In genomic region chrX:132483951-132484350, GRCh38 we compare ENCODE assay signal across 1 cellular context.
TF ChIP-seq lines count a peak whose summit lies in the region.

No MANE protein-coding gene starts in this region.

TF ChIP-seq in GM23338, 12 proteins besides CTCF, POLR2A, EP300 and RAD21 (continued from another document):
- TF ChIP-seq REST (IDR thresholded peaks at IDR 0.05; ENCODE audit: unreplicated experiment) (no peak), ZNF331 (CRISPR knock-in tag; IDR thresholded peaks at IDR 0.05; ENCODE audit: low read depth) (no peak), ZNF114 (CRISPR knock-in tag; IDR thresholded peaks at IDR 0.05) (no peak), STAT1 (IDR thresholded peaks at IDR 0.05; ENCODE audit: unreplicated experiment) (no peak), CREB1 (CRISPR knock-in tag; IDR thresholded peaks at IDR 0.05; ENCODE audit: low read depth) (no peak)
TF ChIP-seq in GM23338: peak in this region for 0.
